13 cellular contexts compared by ENCODE assay signal in genomic region chr11:118592616-118593367, GRCh38. TPM values are rescaled to one million over a fixed set of nuclear protein-coding genes. Genes with fewer than 3 reads are reported as not detected.
A peak's percentile ranks its signal among the peaks of the same experiment; 100 is the strongest.
DNase-seq lines count a peak whose midpoint lies in the region; ATAC-seq, FAIRE-seq and TF ChIP-seq lines count a peak whose summit lies in the region.
"Had no signal": no experiment of that assay in that cellular context is flagged by ENCODE, and none has a peak within 500 bp of the region (broad histone marks: within the 10 kb centered on the region; RNA-seq: fewer than 3 reads in every experiment).

No MANE protein-coding gene starts in this region.

- peak overlapping the region; percentile 14 for H3K4me3 ChIP-seq in coronary artery
- H3K4me3 ChIP-seq in left lung: no peak overlapping the region
- H3K4me3 ChIP-seq in stomach: no peak overlapping the region
- H3K4me3 ChIP-seq in vagina: no peak overlapping the region
- no peak overlapping the region for H3K4me3 ChIP-seq in kidney (ENCODE audit: low read length in 2 of 2)

- H3K9ac ChIP-seq in kidney (ENCODE audit: low read length in 2 of 2): no peak overlapping the region

- H3K9me3 ChIP-seq in left lung (no peaks in the 10 kb centered on the region), stomach (no peaks in the 10 kb centered on the region), vagina (no peaks in the 10 kb centered on the region), kidney (ENCODE audit: control insufficient read depth in 1 of 2, low read length in 2 of 2) (no peaks in the 10 kb centered on the region)

- DNase-seq in EH (ENCODE audit: low read depth) (peak; percentile 70), coronary artery (ENCODE audit: low spot score) (no peak), left lung (no peak), stomach (peak; percentile 1), LoVo (ENCODE audit: low spot score) (no peak), vagina (ENCODE audit: extremely low spot score in 2 of 2) (no peak), kidney (no peak), Kasumi-1 (lab: John Stamatoyannopoulos, UW) (no peak)
- DNase-seq: activated CD4-positive, alpha-beta T cell treated with anti-CD3 and anti-CD28 coated beads, Interleukin-2, amount 10 ng/mL, durations not matched to agents 7 days and 5 days; activated naive CD8-positive, alpha-beta T cell treated with anti-CD3 and anti-CD28 coated beads, Interleukin-2, amount 50 U/mL, for 24 hours; activated T-cell treated with anti-CD3 and anti-CD28 coated beads, Interleukin-2, amount 50 U/mL, for 1 hour; H7; stimulated activated CD4-positive, alpha-beta T cell treated with anti-CD3 and anti-CD28 coated beads, Interleukin-4, amount 100 ng/mL, for 1 hour had no signal

- TF ChIP-seq EP300 in stomach (IDR thresholded peaks at IDR 0.05): no peak

- TF ChIP-seq POLR2A in stomach (IDR thresholded peaks at IDR 0.05): no peak
- no peak for TF ChIP-seq POLR2A in vagina (IDR thresholded peaks at IDR 0.05)

- H3K4me1 ChIP-seq in left lung: peaks cover 0 to 10% of the 10 kb centered on the region in 2 donors
- H3K4me1 ChIP-seq in stomach: peaks cover 0 to 40% (median 22%) of the 10 kb centered on the region in 4 donors
- H3K4me1 ChIP-seq in vagina: peaks cover 11% of the 10 kb centered on the region
- H3K4me1 ChIP-seq in kidney (ENCODE audit: control insufficient read depth in 1 of 2, insufficient read depth in 1 of 2, low read depth in 1 of 2, low read length in 2 of 2): no peaks in the 10 kb centered on the region

- no peaks in the 10 kb centered on the region for H3K27me3 ChIP-seq in left lung
- H3K27me3 ChIP-seq in stomach: no peaks in the 10 kb centered on the region
- H3K27me3 ChIP-seq in vagina: no peaks in the 10 kb centered on the region

- ATAC-seq in left lung: peak; percentile 30
- ATAC-seq: activated naive CD8-positive, alpha-beta T cell treated with anti-CD3 and anti-CD28 coated beads, Interleukin-2, amount 50 U/mL, for 24 hours had no signal

- TF ChIP-seq CTCF in coronary artery (IDR thresholded peaks at IDR 0.05) (no peak), left lung (IDR thresholded peaks at IDR 0.05) (no peak), stomach (IDR thresholded peaks at IDR 0.05) (no peak), vagina (IDR thresholded peaks at IDR 0.05) (no peak), kidney (IDR thresholded peaks at IDR 0.05; ENCODE audit: borderline replicate concordance, extremely low read depth, insufficient read depth) (no peak)

- H3K27ac ChIP-seq in coronary artery: peak overlapping the region; percentile 87 to 89
- H3K27ac ChIP-seq in left lung: no peak overlapping the region
- peak overlapping the region in 4 of 5 donors; percentile 28 to 75 (median 63) for H3K27ac ChIP-seq in stomach
- no peak overlapping the region for H3K27ac ChIP-seq in vagina
- no peak overlapping the region for H3K27ac ChIP-seq in kidney (ENCODE audit: low read depth in 2 of 2, low read length in 2 of 2)

- 64 to 93% (median 80%) methylated on average over 2 of the region's 2 CpGs for WGBS in stomach, 5 donors

- no peak for FAIRE-seq in kidney (lab: Jason Lieb, UNC)

- H3K36me3 ChIP-seq in left lung (peaks cover 6 to 100% of the 10 kb centered on the region in 2 donors), stomach (peaks cover 68 to 100% (median 99%) of the 10 kb centered on the region in 4 donors), vagina (peaks cover 6 to 86% of the 10 kb centered on the region in 2 donors), kidney (ENCODE audit: control insufficient read depth in 1 of 2, insufficient read depth in 2 of 2, low read length in 2 of 2) (peaks cover 40 to 50% of the 10 kb centered on the region in 2 donors)

- intact Hi-C loops in left lung (cut with DNase I) (loop anchor here in 1 of 2 donors (10.0 kb wide), 1 partner anchor 62 kb away; no protein-coding TSS in a partner anchor), stomach (cut with DNase I; ENCODE audit: low total_unique reads) (no loop called here), vagina (cut with DNase I) (no loop called here), kidney (cut with DNase I) (no loop called here)

RNA-seq across cellular contexts. Expression of gene PHLDB1, which starts 14.6 kb away (rescaled TPM):
- total RNA-seq in left lung: 100 to 1,000 TPM in 1 of 2 donors, 10 to 100 TPM in 1; 76.5 to 120 TPM
- total RNA-seq in stomach: 100 to 1,000 TPM in 1 of 5 donors, 10 to 100 TPM in 4; 34.4 to 291 (median 50.2) TPM
- 10 to 100 TPM; 28.4 to 43.1 (median 39.7) TPM for polyA plus RNA-seq in stomach
- total RNA-seq in vagina: 119 TPM
- total RNA-seq in kidney: 118 TPM
- 39.1 TPM for polyA plus RNA-seq in kidney (ENCODE audit: insufficient read depth, low read depth, low replicate concordance)

RNA-seq across cellular contexts. Expression of gene ARCN1, which starts 20.6 kb away (rescaled TPM):
- total RNA-seq in left lung (100 to 1,000 TPM; 141 to 163 TPM), stomach (100 to 1,000 TPM in 1 of 5 donors, 10 to 100 TPM in 4; 22.0 to 115 (median 60.0) TPM), vagina (78.6 TPM), kidney (107 TPM)
- polyA plus RNA-seq in stomach (100 to 1,000 TPM in 1 of 3 donors, 10 to 100 TPM in 2; 50.7 to 107 (median 60.2) TPM), kidney (ENCODE audit: insufficient read depth, low read depth, low replicate concordance) (64.7 TPM)

RNA-seq across cellular contexts. Expression of gene IFT46, which starts 27.1 kb away (rescaled TPM):
- total RNA-seq in left lung: 10 to 100 TPM; 15.6 to 19.1 TPM
- total RNA-seq in stomach: 100 to 1,000 TPM in 1 of 5 donors, 10 to 100 TPM in 3, 1 to 10 TPM in 1; 3.5 to 113 (median 28.4) TPM
- 10 to 100 TPM; 15.4 to 17.9 (median 17.5) TPM for polyA plus RNA-seq in stomach
- 30.0 TPM for total RNA-seq in vagina
- total RNA-seq in kidney: 21.1 TPM
- polyA plus RNA-seq in kidney (ENCODE audit: insufficient read depth, low read depth, low replicate concordance): 28.7 TPM

Comparison
In these comparisons a context has a peak if more than half of its experiments do, and no peak if none do; other contexts are left out.
1. DNase-seq: peak in EH (single experiment) and stomach (single experiment); none in coronary artery (single experiment), left lung (0 of 2), LoVo (single experiment), vagina (0 of 2), kidney (single experiment) and Kasumi-1 (0 of 2).
2. H3K27ac ChIP-seq: peak in coronary artery (2 of 2) and stomach (4 of 5); none in left lung (0 of 2), vagina (single experiment) and kidney (0 of 2).